Comparison of ENCODE assay signal across 10 cellular contexts in genomic region chr22:49657974-49658550, GRCh38.
DNase-seq lines count a peak whose midpoint lies in the region; ATAC-seq and TF ChIP-seq lines count a peak whose summit lies in the region.
"Had no signal": no experiment of that assay in that cellular context is flagged by ENCODE, and none has a peak within 500 bp of the region (broad histone marks: within the 10 kb centered on the region; RNA-seq: fewer than 3 reads in every experiment).

No MANE protein-coding gene starts in this region.

- H3K27me3 ChIP-seq in lower lobe of right lung (ENCODE audit: low read depth): no peaks in the 10 kb centered on the region
- no peaks in the 10 kb centered on the region for H3K27me3 ChIP-seq in transverse colon

- H3K27ac ChIP-seq in lower lobe of right lung (peak overlapping the region; percentile 83), transverse colon (peak overlapping the region in 3 of 4 donors; percentile 33 to 46 (median 38))

- intact Hi-C loops in cardiac septum (cut with DNase I): no loop called here
- intact Hi-C loops in Right ventricle myocardium superior (cut with DNase I): no loop called here
- intact Hi-C loops in lower lobe of right lung (cut with DNase I): no loop called here
- intact Hi-C loops in transverse colon (cut with DNase I; ENCODE audit: low total_unique reads): no loop called here

- H3K4me1 ChIP-seq in lower lobe of right lung (peaks cover 23% of the 10 kb centered on the region), transverse colon (no peaks in the 10 kb centered on the region)

- peak; percentile 66 for DNase-seq in cardiac septum (ENCODE audit: low spot score)
- DNase-seq in Right ventricle myocardium superior: no peak
- peak; percentile 25 for DNase-seq in lower lobe of right lung
- DNase-seq in transverse colon: no peak
- no peak for DNase-seq in superior temporal gyrus (ENCODE audit: extremely low spot score)
- DNase-seq: NCI-H1092 treated with DMSO at 0.1 percent for 48 hours had no signal

- no peaks in the 10 kb centered on the region for H3K9me3 Mint-ChIP-seq in activated naive CD4-positive, alpha-beta T cell treated with anti-CD3 and anti-CD28 coated beads, Interleukin-2, amount 50 U/mL, for 24 hours
- H3K9me3 Mint-ChIP-seq: nephron had no signal

- no peak for TF ChIP-seq POLR2A in transverse colon (IDR thresholded peaks at IDR 0.05)

- no peak for TF ChIP-seq EP300 in transverse colon (IDR thresholded peaks at IDR 0.05; ENCODE audit: low read depth)

- no peaks in the 10 kb centered on the region for H3K9me3 ChIP-seq in lower lobe of right lung
- H3K9me3 ChIP-seq in transverse colon: no peaks in the 10 kb centered on the region

- peaks cover 9% of the 10 kb centered on the region for H3K36me3 Mint-ChIP-seq in activated naive CD4-positive, alpha-beta T cell treated with anti-CD3 and anti-CD28 coated beads, Interleukin-2, amount 50 U/mL, for 24 hours

- peaks cover 30% of the 10 kb centered on the region for H3K4me1 Mint-ChIP-seq in activated naive CD4-positive, alpha-beta T cell treated with anti-CD3 and anti-CD28 coated beads, Interleukin-2, amount 50 U/mL, for 24 hours

- no peak for ATAC-seq in Right ventricle myocardium superior (ENCODE audit: poor library complexity)
- ATAC-seq in lower lobe of right lung: no peak
- ATAC-seq in HG02571 (IDR thresholded peaks at IDR 0.05; ENCODE audit: unreplicated experiment): no peak
- no peak for ATAC-seq in HG03521 (IDR thresholded peaks at IDR 0.05; ENCODE audit: unreplicated experiment)

- H3K27me3 Mint-ChIP-seq in activated naive CD4-positive, alpha-beta T cell treated with anti-CD3 and anti-CD28 coated beads, Interleukin-2, amount 50 U/mL, for 24 hours: no peaks in the 10 kb centered on the region

- H3K27ac Mint-ChIP-seq in activated naive CD4-positive, alpha-beta T cell treated with anti-CD3 and anti-CD28 coated beads, Interleukin-2, amount 50 U/mL, for 24 hours: peak overlapping the region; percentile 76
- H3K27ac Mint-ChIP-seq: nephron had no signal

- 75% methylated on average over 11 of the region's 11 CpGs; no CpG with 5 or more reads in 1 of the 2 donors for WGBS in transverse colon (ENCODE audit: low coverage in 1 of 2), 2 donors

- in situ Hi-C loops in transverse colon (cut with MboI; ENCODE audit: low pct_ligation_motif_present in 1 of 4, low pct_unique_long_range_greater_than_20kb in 1 of 4, low sequenced_read_pairs in 3 of 4): no loop called here

- H3K4me3 Mint-ChIP-seq in activated naive CD4-positive, alpha-beta T cell treated with anti-CD3 and anti-CD28 coated beads, Interleukin-2, amount 50 U/mL, for 24 hours: peak overlapping the region; percentile 96
- H3K4me3 Mint-ChIP-seq: nephron had no signal

- TF ChIP-seq CTCF in lower lobe of right lung (IDR thresholded peaks at IDR 0.05) (no peak), transverse colon (IDR thresholded peaks at IDR 0.05) (no peak)

- H3K4me3 ChIP-seq in lower lobe of right lung (peak overlapping the region; percentile 72), transverse colon (no peak overlapping the region)

- H3K36me3 ChIP-seq in lower lobe of right lung (no peaks in the 10 kb centered on the region), transverse colon (no peaks in the 10 kb centered on the region)

Comparison
In these comparisons a context has a peak if more than half of its experiments do, and no peak if none do; other contexts are left out.
1. DNase-seq: peak in cardiac septum (single experiment) and lower lobe of right lung (single experiment); none in Right ventricle myocardium superior (single experiment), transverse colon (single experiment) and superior temporal gyrus (single experiment).